In the genomic region with DNA sequence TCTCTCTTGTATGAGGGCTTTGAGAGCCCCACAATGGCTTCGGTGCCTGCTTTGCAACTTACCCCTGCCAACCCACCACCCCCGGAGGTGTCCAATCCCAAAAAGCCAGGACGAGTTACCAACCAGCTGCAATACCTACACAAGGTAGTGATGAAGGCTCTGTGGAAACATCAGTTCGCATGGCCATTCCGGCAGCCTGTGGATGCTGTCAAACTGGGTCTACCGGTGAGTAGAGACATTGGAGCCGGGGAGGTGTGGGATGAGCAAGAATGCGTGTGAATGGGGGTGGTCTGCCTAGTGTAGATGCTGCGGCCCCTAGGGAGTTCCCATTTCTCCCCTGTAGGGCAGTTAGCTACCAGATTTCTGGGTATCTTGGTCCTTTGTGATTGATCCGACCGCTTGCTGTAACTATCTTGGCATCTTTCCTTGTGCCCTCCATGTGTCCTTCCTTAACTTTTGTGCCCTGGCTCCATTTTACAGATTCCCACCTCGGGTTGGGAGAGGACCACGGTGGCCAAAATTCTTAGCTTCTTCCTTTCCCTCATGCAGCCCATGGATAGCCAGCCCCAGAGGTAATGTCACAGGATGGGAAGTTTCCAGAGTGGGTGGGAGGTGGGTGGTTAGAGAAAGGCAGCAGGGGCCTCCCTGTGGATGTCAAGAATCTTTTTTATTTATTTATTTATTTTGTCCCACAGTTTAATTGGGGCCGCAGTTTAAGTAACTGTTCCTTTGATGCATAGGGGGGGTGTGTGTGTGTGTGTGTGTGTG, we compare ENCODE assay signal across 1 cellular context.
TF ChIP-seq lines count a peak whose summit lies in the region.

No MANE protein-coding gene starts in this region.

TF ChIP-seq in HCT116, 20 proteins besides CTCF, POLR2A, EP300 and RAD21:
- TF ChIP-seq REST (IDR thresholded peaks at IDR 0.05; ENCODE audit: low read depth): no peak
- no peak for TF ChIP-seq EZH2 (IDR thresholded peaks at IDR 0.05)
- no peak; the same call in 1 of the 2 replicates for TF ChIP-seq POLR2AphosphoS5 (IDR thresholded peaks at IDR 0.05; ENCODE audit: low read depth, low read length)
- TF ChIP-seq SRF (IDR thresholded peaks at IDR 0.05; ENCODE audit: low read depth): no peak
- no peak for TF ChIP-seq ZFX (IDR thresholded peaks at IDR 0.05)
- TF ChIP-seq, protein P1, sequence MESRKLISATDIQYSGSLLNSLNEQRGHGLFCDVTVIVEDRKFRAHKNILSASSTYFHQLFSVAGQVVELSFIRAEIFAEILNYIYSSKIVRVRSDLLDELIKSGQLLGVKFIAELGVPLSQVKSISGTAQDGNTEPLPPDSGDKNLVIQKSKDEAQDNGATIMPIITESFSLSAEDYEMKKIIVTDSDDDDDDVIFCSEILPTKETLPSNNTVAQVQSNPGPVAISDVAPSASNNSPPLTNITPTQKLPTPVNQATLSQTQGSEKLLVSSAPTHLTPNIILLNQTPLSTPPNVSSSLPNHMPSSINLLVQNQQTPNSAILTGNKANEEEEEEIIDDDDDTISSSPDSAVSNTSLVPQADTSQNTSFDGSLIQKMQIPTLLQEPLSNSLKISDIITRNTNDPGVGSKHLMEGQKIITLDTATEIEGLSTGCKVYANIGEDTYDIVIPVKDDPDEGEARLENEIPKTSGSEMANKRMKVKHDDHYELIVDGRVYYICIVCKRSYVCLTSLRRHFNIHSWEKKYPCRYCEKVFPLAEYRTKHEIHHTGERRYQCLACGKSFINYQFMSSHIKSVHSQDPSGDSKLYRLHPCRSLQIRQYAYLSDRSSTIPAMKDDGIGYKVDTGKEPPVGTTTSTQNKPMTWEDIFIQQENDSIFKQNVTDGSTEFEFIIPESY (IDR thresholded peaks at IDR 0.05; ENCODE audit: extremely low read depth, insufficient replicate concordance, low read length): no peak
- TF ChIP-seq EZH2phosphoT487 (IDR thresholded peaks at IDR 0.05; ENCODE audit: borderline replicate concordance): no peak
- TF ChIP-seq EGR1 (IDR thresholded peaks at IDR 0.05; ENCODE audit: low read depth): no peak
- TF ChIP-seq, protein P2, sequence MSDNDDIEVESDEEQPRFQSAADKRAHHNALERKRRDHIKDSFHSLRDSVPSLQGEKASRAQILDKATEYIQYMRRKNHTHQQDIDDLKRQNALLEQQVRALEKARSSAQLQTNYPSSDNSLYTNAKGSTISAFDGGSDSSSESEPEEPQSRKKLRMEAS (IDR thresholded peaks at IDR 0.05): no peak
- TF ChIP-seq ATF3 (IDR thresholded peaks at IDR 0.05): no peak
- no peak for TF ChIP-seq TCF7L2 (IDR thresholded peaks at IDR 0.05; ENCODE audit: borderline replicate concordance, extremely low read depth, insufficient read depth, insufficient read length)
- no peak for TF ChIP-seq ELF1 (IDR thresholded peaks at IDR 0.05; ENCODE audit: borderline replicate concordance, low read depth)
TF ChIP-seq in HCT116: peak in this region for 0.
